30 cellular contexts compared by ENCODE assay signal in the genomic region with DNA sequence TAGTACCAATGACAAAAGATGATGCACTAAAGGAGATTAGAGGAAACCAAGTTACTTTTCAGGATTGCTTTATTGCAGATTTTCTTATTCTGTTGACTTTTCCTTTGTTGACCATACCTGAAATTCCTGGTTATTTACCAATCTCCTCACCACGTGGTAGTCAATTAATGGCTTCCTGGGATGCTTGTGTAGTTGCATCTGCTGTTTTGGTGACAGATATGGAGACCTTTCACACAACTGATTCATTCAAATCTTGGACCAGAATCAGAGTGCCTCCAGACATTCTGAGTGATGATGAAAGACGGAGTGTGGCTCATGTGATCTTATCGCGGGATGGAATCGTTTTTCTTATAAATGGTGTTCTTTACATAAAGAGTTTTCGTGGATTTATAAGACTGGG.
DNase-seq lines count a peak whose midpoint lies in the region; TF ChIP-seq lines count a peak whose summit lies in the region.
"Had no signal": no experiment of that assay in that cellular context is flagged by ENCODE, and none has a peak within 500 bp of the region (broad histone marks: within the 10 kb centered on the region; RNA-seq: fewer than 3 reads in every experiment).

No MANE protein-coding gene starts in this region.

- H3K27me3 ChIP-seq in mammary epithelial cell (ENCODE audit: insufficient read depth, low read length) (no peaks in the 10 kb centered on the region), mesendoderm (ENCODE audit: insufficient read depth, low read length, poor library complexity) (no peaks in the 10 kb centered on the region)
- H3K27me3 ChIP-seq: colonic mucosa, MG63, tibial artery had no signal

- H2BK15ac ChIP-seq in mesendoderm (replicated peaks; ENCODE audit: low read depth) = no peak overlapping the region

- intact Hi-C loops in mammary epithelial cell (cut with micrococcal nuclease) = no loop called here

- no peak overlapping the region for H3K56ac ChIP-seq in mesendoderm (ENCODE audit: low read length)

- no peak overlapping the region for H3K18ac ChIP-seq in mesendoderm (ENCODE audit: low read length)

- dilution Hi-C loops in mammary epithelial cell (cut with HindIII; ENCODE audit: low sequenced_read_pairs) = no loop called here

- H3K27ac ChIP-seq in mammary epithelial cell (ENCODE audit: insufficient read depth, low read depth, low read length) = no peak overlapping the region
- no peak overlapping the region for H3K27ac ChIP-seq in mesendoderm (ENCODE audit: low read depth, low read length)
- H3K27ac ChIP-seq: 22Rv1, colonic mucosa, psoas muscle, skin epidermis, tibial artery had no signal

- H4K20me1 ChIP-seq in mammary epithelial cell (ENCODE audit: insufficient read depth, low read length) = no peaks in the 10 kb centered on the region

- no peaks in the 10 kb centered on the region for H3K9me3 ChIP-seq in mammary epithelial cell (replicated peaks; ENCODE audit: insufficient read depth, low read length)
- H3K9me3 ChIP-seq: colonic mucosa had no signal

- 0% methylated on average over 6 of the region's 6 CpGs for WGBS in mammary epithelial cell (ENCODE audit: low coverage, missing lambda C conversion rate)
- no CpG with 5 or more reads among the region's 6 CpGs for WGBS in mesendoderm (ENCODE audit: extremely low coverage, insufficient coverage, low lambda C conversion rate)

- no peak overlapping the region for H3K9ac ChIP-seq in mammary epithelial cell (ENCODE audit: insufficient read depth, low read length)
- no peak overlapping the region for H3K9ac ChIP-seq in mesendoderm (ENCODE audit: low read length)

- H3K79me1 ChIP-seq in mesendoderm (ENCODE audit: low read length) = no peaks in the 10 kb centered on the region

- H4K8ac ChIP-seq in mesendoderm (ENCODE audit: low read depth, low read length) = no peak overlapping the region

- no peak overlapping the region for H2AK5ac ChIP-seq in mesendoderm (ENCODE audit: low read length)

- H4K5ac ChIP-seq in mesendoderm (ENCODE audit: low read length) = no peak overlapping the region

- BruUV-seq in mammary epithelial cell (replicated peaks; lab: Mats Ljungman, UMichigan) = no TSS peak

- DNase-seq in DMS53 (lab: John Stamatoyannopoulos, UW) (peak; percentile 7), DMS53 treated with DMSO at 0.1 percent for 48 hours (lab: John Stamatoyannopoulos, UW; ENCODE audit: unreplicated experiment) (no peak), NCI-H69 (lab: John Stamatoyannopoulos, UW) (peak; percentile 10), mammary epithelial cell (peak; percentile 44), mesendoderm (peak; percentile 13), NOMO-1 (lab: John Stamatoyannopoulos, UW; ENCODE audit: unreplicated experiment in 2 of 2) (no peak), NCI-H345 treated with DMSO at 0.1 percent for 48 hours (lab: John Stamatoyannopoulos, UW; ENCODE audit: unreplicated experiment) (no peak)
- no peak for DNase-seq in activated naive CD4-positive, alpha-beta T cell (lab: John Stamatoyannopoulos, UW)
- DNase-seq: activated CD4-positive, alpha-beta T cell treated with anti-CD3 and anti-CD28 coated beads, Interleukin-2, amount 50 U/mL, for 48 hours; activated CD8-positive, alpha-beta memory T cell treated with anti-CD3 and anti-CD28 coated beads, Interleukin-2, amount 50 U/mL, for 4 hours; AML-193; CD8-positive, alpha-beta T cell; colonic mucosa; DMS153; effector memory CD4-positive, alpha-beta T cell; H7; islet precursor cell; left ventricle myocardium superior; MG63; naive thymus-derived CD4-positive, alpha-beta T cell; NCI-H1105 treated with DMSO at 0.1 percent for 48 hours; NCI-H2081 treated with DMSO at 0.1 percent for 48 hours; NCI-H446 treated with DMSO at 0.1 percent for 48 hours; psoas muscle; SHP77; stimulated activated naive CD8-positive, alpha-beta T cell treated with anti-CD3 and anti-CD28 coated beads, Interleukin-15, amount 100 ng/mL, for 72 hours; T-helper 1 cell; tibial artery had no signal

- H3K4ac ChIP-seq in mesendoderm (ENCODE audit: low read depth, low read length) = no peak overlapping the region

- CTCF ChIA-PET in mammary epithelial cell (lab: Charles Lee; ENCODE audit: low non-redundant PET) = no interaction called here

- H2AFZ ChIP-seq in mammary epithelial cell (ENCODE audit: low read depth, low read length) = peak overlapping the region; percentile 55

- no peak overlapping the region for H3K23ac ChIP-seq in mesendoderm (ENCODE audit: low read length)

- H3K79me2 ChIP-seq in mammary epithelial cell (ENCODE audit: insufficient read depth, low read length) = no peaks in the 10 kb centered on the region
- H3K79me2 ChIP-seq in mesendoderm (ENCODE audit: control insufficient read depth, insufficient read depth, low read length) = no peaks in the 10 kb centered on the region

- H3K4me3 ChIP-seq in mammary epithelial cell (replicated peaks in 1 of 3; ENCODE audit: insufficient read depth in 1 of 3, low read depth in 2 of 3, low read length in 3 of 3) (no peak overlapping the region), mesendoderm (ENCODE audit: low read length) (no peak overlapping the region)
- H3K4me3 ChIP-seq: colonic mucosa, MG63, psoas muscle, skin epidermis, tibial artery had no signal

- H3K36me3 ChIP-seq in mammary epithelial cell (ENCODE audit: insufficient read depth, low read length) (no peaks in the 10 kb centered on the region), mesendoderm (ENCODE audit: control insufficient read depth, insufficient read depth, low read length) (no peaks in the 10 kb centered on the region)
- H3K36me3 ChIP-seq: colonic mucosa, MG63, tibial artery had no signal

- TF ChIP-seq CTCF in mammary epithelial cell (conservative IDR thresholded peaks at IDR 0.05 in 1 of 2, IDR thresholded peaks at IDR 0.05 in 1 of 2; ENCODE audit: extremely low read depth in 1 of 2, insufficient read depth in 1 of 2, low read depth in 1 of 2, low read length in 2 of 2) = no peak

- in situ Hi-C loops in mammary epithelial cell (cut with MboI; ENCODE audit: low sequenced_read_pairs in 2 of 2) = no loop called here

- H3K4me1 ChIP-seq in mammary epithelial cell (ENCODE audit: insufficient read depth, low read length) (no peaks in the 10 kb centered on the region), mesendoderm (ENCODE audit: control insufficient read depth, low read depth, low read length) (no peaks in the 10 kb centered on the region)
- H3K4me1 ChIP-seq: colonic mucosa, psoas muscle, tibial artery had no signal

- H2BK5ac ChIP-seq in mesendoderm (ENCODE audit: low read length) = no peak overlapping the region

- H2BK120ac ChIP-seq in mesendoderm (ENCODE audit: low read depth, low read length) = no peak overlapping the region

- H3K4me2 ChIP-seq in mammary epithelial cell (ENCODE audit: insufficient read depth, low read depth, low read length) (no peak overlapping the region), mesendoderm (ENCODE audit: low read length) (no peak overlapping the region)

Comparison
In these comparisons a context has a peak if more than half of its experiments do, and no peak if none do; other contexts are left out.
1. DNase-seq: peak in DMS53 (single experiment), NCI-H69 (single experiment), mammary epithelial cell (single experiment) and mesendoderm (single experiment); none in DMS53 treated with DMSO at 0.1 percent for 48 hours (single experiment), NOMO-1 (0 of 2), activated naive CD4-positive, alpha-beta T cell (0 of 4) and NCI-H345 treated with DMSO at 0.1 percent for 48 hours (single experiment).